Comparison of ENCODE assay signal across 11 cellular contexts in the genomic region with DNA sequence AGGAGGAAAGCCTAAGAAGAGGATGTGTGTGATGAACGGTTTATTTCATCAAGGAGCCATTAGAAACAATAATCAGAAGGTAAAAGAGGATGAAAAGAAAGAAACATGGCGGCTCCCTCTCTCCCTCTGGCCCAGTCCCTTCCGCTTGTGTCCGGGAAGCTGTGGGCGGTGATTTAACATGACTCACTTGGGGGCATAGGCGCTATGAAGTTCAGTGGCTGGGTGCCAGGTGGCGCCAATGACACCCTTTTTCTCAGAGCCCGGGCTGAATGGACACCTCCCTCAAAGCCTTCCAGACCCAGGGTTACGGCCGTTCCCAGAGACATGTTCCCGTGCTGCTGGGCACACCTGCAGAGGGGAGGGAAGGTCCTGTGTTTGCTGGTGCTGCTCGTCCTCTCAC.
DNase-seq lines count a peak whose midpoint lies in the region; ATAC-seq lines count a peak whose summit lies in the region.
"Had no signal": no experiment of that assay in that cellular context is flagged by ENCODE, and none has a peak within 500 bp of the region (broad histone marks: within the 10 kb centered on the region; RNA-seq: fewer than 3 reads in every experiment).

No MANE protein-coding gene starts in this region.

- DNase-seq in ELF-1 (ENCODE audit: low read depth, low spot score): peak; percentile 74
- DNase-seq in HK-2 (ENCODE audit: unreplicated experiment): peak; percentile 34
- DNase-seq in SK-MEL-5 (ENCODE audit: low read depth, low spot score): peak; percentile 51
- peak; percentile 62 for DNase-seq in iPS-NIHi11 (ENCODE audit: low spot score)
- no peak for DNase-seq in NCI-H1694 (lab: John Stamatoyannopoulos, UW)
- DNase-seq in NCI-H2029 treated with DMSO at 0.1 percent for 48 hours (lab: John Stamatoyannopoulos, UW): no peak
- DNase-seq: DMS79; HFFc6; NCI-H1436; stimulated activated naive CD4-positive, alpha-beta T cell treated with Interleukin-2 at 50 U/mL for 16 hours had no signal

- no peak for ATAC-seq in HG03175 (IDR thresholded peaks at IDR 0.05; ENCODE audit: unreplicated experiment)

- in situ Hi-C loops in SK-MEL-5 (cut with HindIII; ENCODE audit: low pct_unique_long_range_greater_than_20kb, low sequenced_read_pairs): no loop called here

Comparison
In these comparisons a context has a peak if more than half of its experiments do, and no peak if none do; other contexts are left out.
1. DNase-seq: peak in ELF-1 (single experiment), HK-2 (single experiment), SK-MEL-5 (single experiment) and iPS-NIHi11 (single experiment); none in NCI-H1694 (single experiment) and NCI-H2029 treated with DMSO at 0.1 percent for 48 hours (single experiment).